25 cellular contexts compared by ENCODE assay signal in the genomic region with DNA sequence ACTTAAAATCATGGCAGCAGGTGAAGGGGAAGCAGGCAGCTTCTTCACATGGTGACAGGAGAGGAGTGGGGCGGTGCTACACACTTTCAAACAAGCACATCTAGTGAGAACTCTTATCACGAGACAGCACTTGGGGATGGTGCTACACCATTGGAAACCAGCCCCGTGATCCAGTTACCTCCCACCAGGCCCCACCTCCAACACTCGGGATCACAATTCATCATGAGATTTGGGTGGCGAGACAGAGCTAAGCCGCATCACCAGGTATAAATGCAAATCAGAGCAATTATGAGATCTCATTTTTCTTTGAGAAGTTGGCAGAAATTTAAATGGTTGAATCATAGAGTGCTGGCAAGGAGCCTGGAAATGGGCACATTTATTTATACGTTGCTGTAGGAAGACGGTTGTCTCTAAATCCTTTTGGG. TPM values are rescaled to one million over a fixed set of nuclear protein-coding genes. Genes with fewer than 3 reads are reported as not detected.
DNase-seq lines count a peak whose midpoint lies in the region; ATAC-seq and TF ChIP-seq lines count a peak whose summit lies in the region.
"Had no signal": no experiment of that assay in that cellular context is flagged by ENCODE, and none has a peak within 500 bp of the region (broad histone marks: within the 10 kb centered on the region; RNA-seq: fewer than 3 reads in every experiment).

No MANE protein-coding gene starts in this region.

- H3K9me3 ChIP-seq in smooth muscle cell (replicated peaks; ENCODE audit: low read depth): no peaks in the 10 kb centered on the region

- H3K4me1 ChIP-seq in foreskin keratinocyte (peaks cover 8% of the 10 kb centered on the region), smooth muscle cell (ENCODE audit: low read depth) (no peaks in the 10 kb centered on the region)

- H3K27me3 ChIP-seq in foreskin keratinocyte: no peaks in the 10 kb centered on the region
- H3K27me3 ChIP-seq in smooth muscle cell (ENCODE audit: low read depth): no peaks in the 10 kb centered on the region

- H2AFZ ChIP-seq in smooth muscle cell (ENCODE audit: low read depth): no peak overlapping the region

- H3K4me3 ChIP-seq in smooth muscle cell: no peak overlapping the region

- peak overlapping the region; percentile 47 for H3K27ac ChIP-seq in foreskin keratinocyte
- no peak overlapping the region for H3K27ac ChIP-seq in smooth muscle cell (ENCODE audit: low read depth)

- DNase-seq in A172 (ENCODE audit: low spot score) (peak; percentile 85), HUDEP-2 (lab: John Stamatoyannopoulos, UW; ENCODE audit: unreplicated experiment in 76 of 76) (peak in 50 of 76 experiments; percentile 12 to 82 (median 48)), amniotic epithelial cell (ENCODE audit: low read depth) (peak; percentile 43), foreskin keratinocyte (peak in 1 of 2 donors; percentile 66), smooth muscle cell (lab: John Stamatoyannopoulos, UW; ENCODE audit: unreplicated experiment) (no peak)
- DNase-seq: activated B cell treated with CpG ODN at 0.5 μM for 24 hours; activated CD4-positive, alpha-beta T cell treated with anti-CD3 and anti-CD28 coated beads, Interleukin-2, amount 50 U/mL, for 4 hours; activated CD8-positive, alpha-beta memory T cell treated with anti-CD3 and anti-CD28 coated beads, Interleukin-2, amount 50 U/mL, for 4 hours; activated naive CD4-positive, alpha-beta T cell treated with anti-CD3 and anti-CD28 coated beads for 36 hours; cortex of kidney; H9; KG1; kidney; MV-4-11; naive thymus-derived CD4-positive, alpha-beta T cell; NCI-H187; NCI-H2171; NCI-H524; NK-92 treated with Interleukin-12 subunit alpha and Interleukin-12 subunit beta, amount 100 ng/mL, for 24 hours; SHP77 treated with DMSO at 0.1 percent for 48 hours; stimulated activated CD4-positive, alpha-beta T cell treated with anti-CD3 and anti-CD28 coated beads, Interleukin-2, amount 100 ng/mL, for 48 hours had no signal

- no peaks in the 10 kb centered on the region for H3K36me3 ChIP-seq in smooth muscle cell (ENCODE audit: low read depth)

- peaks cover 97% of the 10 kb centered on the region for H4K20me1 ChIP-seq in smooth muscle cell (ENCODE audit: low read depth)

- no peak overlapping the region for H3K4me2 ChIP-seq in smooth muscle cell

- H3F3A ChIP-seq in smooth muscle cell (ENCODE audit: low read depth): no peaks in the 10 kb centered on the region

- H3K79me2 ChIP-seq in smooth muscle cell (ENCODE audit: low read depth): peaks cover 83% of the 10 kb centered on the region

- ATAC-seq in foreskin keratinocyte (peak; percentile 69), HG02884 (IDR thresholded peaks at IDR 0.05; ENCODE audit: unreplicated experiment) (no peak), HG03025 (IDR thresholded peaks at IDR 0.05; ENCODE audit: low FRiP score, unreplicated experiment) (no peak)
- no peak for ATAC-seq in activated CD4-positive, CD25-positive, alpha-beta regulatory T cell treated with anti-CD3 and anti-CD28 coated beads, Interleukin-2, amount 50 U/mL, for 24 hours
- ATAC-seq: naive thymus-derived CD4-positive, alpha-beta T cell; stimulated activated memory B cell treated with anti-CD40 and anti-IgM and Interleukin-4, amounts not matched to agents 10 μg/mL and 1 μg/mL and 100 μg/mL, for 72 hours had no signal

- TF ChIP-seq CTCF in foreskin keratinocyte (conservative IDR thresholded peaks at IDR 0.05) (no peak), smooth muscle cell (IDR thresholded peaks at IDR 0.05; ENCODE audit: borderline replicate concordance, insufficient read depth, poor library complexity, severe bottlenecking) (no peak)

- 95% methylated on average over 8 of the region's 8 CpGs for WGBS in smooth muscle cell (ENCODE audit: low lambda C conversion rate)

- no peak overlapping the region for H3K9ac ChIP-seq in smooth muscle cell (ENCODE audit: low read depth)

RNA-seq across cellular contexts. Expression of a gene that starts 31.4 kb away (rescaled TPM):
- 78.4 and 99.8 TPM in 2 replicates for total RNA-seq in A172 (2014; rRNA removed; shearing (Covaris generic))
- total RNA-seq in foreskin keratinocyte (65.6 and 66.5 TPM in 2 replicates), smooth muscle cell (64.5 and 77.4 TPM in 2 replicates)
- polyA plus RNA-seq in foreskin keratinocyte (15.9 and 21.2 TPM in 2 replicates), smooth muscle cell (43.9 and 44.7 TPM in 2 replicates)
